ENCODE assay signal across 1 cellular context in genomic region chr3:159082514-159082913, GRCh38.
TF ChIP-seq lines count a peak whose summit lies in the region.

No MANE protein-coding gene starts in this region.

TF ChIP-seq in GM23338, 12 proteins besides CTCF, POLR2A, EP300 and RAD21 (continued from another document):
- TF ChIP-seq ETS1 (IDR thresholded peaks at IDR 0.05) (no peak), NANOG (IDR thresholded peaks at IDR 0.05; ENCODE audit: borderline replicate concordance) (no peak), POLR2AphosphoS5 (IDR thresholded peaks at IDR 0.05; ENCODE audit: low read depth) (no peak), CREB1 (CRISPR knock-in tag; IDR thresholded peaks at IDR 0.05; ENCODE audit: low read depth) (no peak), ZNF114 (CRISPR knock-in tag; IDR thresholded peaks at IDR 0.05) (no peak), ZNF331 (CRISPR knock-in tag; IDR thresholded peaks at IDR 0.05; ENCODE audit: low read depth) (no peak), EZH2 (IDR thresholded peaks at IDR 0.05; ENCODE audit: low read depth, unreplicated experiment) (no peak), JUNB (IDR thresholded peaks at IDR 0.05; ENCODE audit: unreplicated experiment) (no peak), REST (IDR thresholded peaks at IDR 0.05; ENCODE audit: unreplicated experiment) (no peak), EZH2phosphoT487 (IDR thresholded peaks at IDR 0.05; ENCODE audit: unreplicated experiment) (no peak), STAT1 (IDR thresholded peaks at IDR 0.05; ENCODE audit: unreplicated experiment) (no peak)
